1 cellular context compared by ENCODE assay signal in genomic region chr1:190474587-190475305, GRCh38.
TF ChIP-seq lines count a peak whose summit lies in the region.

No MANE protein-coding gene starts in this region.

TF ChIP-seq in GM23338, 12 proteins besides CTCF, POLR2A, EP300 and RAD21 (continued from another document):
- TF ChIP-seq ZNF462 (CRISPR knock-in tag; IDR thresholded peaks at IDR 0.05) (no peak), ZNF331 (CRISPR knock-in tag; IDR thresholded peaks at IDR 0.05; ENCODE audit: low read depth) (no peak), JUNB (IDR thresholded peaks at IDR 0.05; ENCODE audit: unreplicated experiment) (no peak), ETS1 (IDR thresholded peaks at IDR 0.05) (no peak), POLR2AphosphoS5 (IDR thresholded peaks at IDR 0.05; ENCODE audit: low read depth) (no peak), NANOG (IDR thresholded peaks at IDR 0.05; ENCODE audit: borderline replicate concordance) (no peak), ZNF114 (CRISPR knock-in tag; IDR thresholded peaks at IDR 0.05) (no peak), EZH2 (IDR thresholded peaks at IDR 0.05; ENCODE audit: low read depth, unreplicated experiment) (no peak), STAT1 (IDR thresholded peaks at IDR 0.05; ENCODE audit: unreplicated experiment) (no peak)
